8 cellular contexts compared by ENCODE assay signal in genomic region chr11:62830904-62831519, GRCh38. TPM values are rescaled to one million over a fixed set of nuclear protein-coding genes. Genes with fewer than 3 reads are reported as not detected.
DNase-seq lines count a peak whose midpoint lies in the region; ATAC-seq and TF ChIP-seq lines count a peak whose summit lies in the region.

No MANE protein-coding gene starts in this region.

- intact Hi-C loops in OCI-LY7 (cut with micrococcal nuclease; ENCODE audit: unreplicated experiment): loop anchor here (2.0 to 10.0 kb wide), 3 partner anchors 44 to 236 kb away; partner anchors contain the start of genes POLR2G, TMEM179B and TUT1

- H3K9me3 Mint-ChIP-seq in activated CD8-positive, alpha-beta memory T cell treated with anti-CD3 and anti-CD28 coated beads, Interleukin-2, amount 10 ng/mL, durations not matched to agents 7 days and 5 days (ENCODE audit: low read depth): no peaks in the 10 kb centered on the region
- H3K9me3 Mint-ChIP-seq in endodermal cell: peaks cover 2% of the 10 kb centered on the region

- no peaks in the 10 kb centered on the region for H3K27me3 Mint-ChIP-seq in activated CD8-positive, alpha-beta memory T cell treated with anti-CD3 and anti-CD28 coated beads, Interleukin-2, amount 10 ng/mL, durations not matched to agents 7 days and 5 days
- no peaks in the 10 kb centered on the region for H3K27me3 Mint-ChIP-seq in endodermal cell (ENCODE audit: insufficient read depth)

- peak overlapping the region; percentile 86 for H3K4me3 Mint-ChIP-seq in activated CD8-positive, alpha-beta memory T cell treated with anti-CD3 and anti-CD28 coated beads, Interleukin-2, amount 10 ng/mL, durations not matched to agents 7 days and 5 days
- H3K4me3 Mint-ChIP-seq in endodermal cell: peak overlapping the region; percentile 99

- no peak for TF ChIP-seq CTCF in OCI-LY7 (conservative IDR thresholded peaks at IDR 0.05; ENCODE audit: low read length)
- no peak for TF ChIP-seq CTCF in endodermal cell (conservative IDR thresholded peaks at IDR 0.05)

- DNase-seq in activated CD8-positive, alpha-beta memory T cell treated with anti-CD3 and anti-CD28 coated beads, Interleukin-2, amount 10 ng/mL, durations not matched to agents 7 days and 5 days: no peak
- no peak for DNase-seq in activated CD8-positive, alpha-beta memory T cell treated with anti-CD3 and anti-CD28 coated beads for 24 hours
- DNase-seq in OCI-LY7 (ENCODE audit: low spot score): peak; percentile 74
- DNase-seq in endodermal cell: no peak
- no peak for DNase-seq in cerebellar nuclear complex (lab: John Stamatoyannopoulos, UW)
- DNase-seq in foreskin melanocyte: no peak
- no peak for DNase-seq in pons (ENCODE audit: low spot score)

- peak overlapping the region; percentile 98 for H3K4me2 ChIP-seq in OCI-LY7 (ENCODE audit: low read length)

- CTCF ChIA-PET in activated CD8-positive, alpha-beta memory T cell treated with anti-CD3 and anti-CD28 coated beads, Interleukin-2, amount 10 ng/mL, durations not matched to agents 7 days and 5 days (lab: Charles Lee): interaction anchor here (0.8 to 4.3 kb wide), 3 partner anchors 40 to 50 kb away, joined by 3 to 28 read pairs (median 4); partner anchors contain the start of gene TMEM179B
- CTCF ChIA-PET in OCI-LY7 (lab: Charles Lee; ENCODE audit: unreplicated experiment): no interaction called here

- peaks cover 23% of the 10 kb centered on the region for H3K36me3 Mint-ChIP-seq in activated CD8-positive, alpha-beta memory T cell treated with anti-CD3 and anti-CD28 coated beads, Interleukin-2, amount 10 ng/mL, durations not matched to agents 7 days and 5 days
- peaks cover 41% of the 10 kb centered on the region for H3K36me3 Mint-ChIP-seq in endodermal cell (ENCODE audit: low read depth)

- H2AFZ ChIP-seq in OCI-LY7 (ENCODE audit: low read length) (peak overlapping the region; percentile 62; the same call in 1 of the 2 replicates), neuron (ENCODE audit: low read depth, low read length) (peak overlapping the region; percentile 84)

- peak overlapping the region; percentile 98 for H3K27ac Mint-ChIP-seq in activated CD8-positive, alpha-beta memory T cell treated with anti-CD3 and anti-CD28 coated beads, Interleukin-2, amount 10 ng/mL, durations not matched to agents 7 days and 5 days
- H3K27ac Mint-ChIP-seq in endodermal cell: peak overlapping the region; percentile 100

- WGBS in endodermal cell (ENCODE audit: insufficient coverage in 1 of 2, insufficient read length in 1 of 2), 2 experiments: 2 to 6% methylated on average over 12 to 27 of the region's 33 CpGs

- no peaks in the 10 kb centered on the region for H3K9me2 ChIP-seq in OCI-LY7 (ENCODE audit: insufficient read depth, low read length)

- POLR2A ChIA-PET in OCI-LY7 (lab: Charles Lee): interaction anchor here (0.6 to 1.5 kb wide), 3 partner anchors 23 to 1469 kb away, joined by 3 to 4 read pairs (median 4); partner anchors contain the start of genes CYB561A3 and TMEM138

- no peaks in the 10 kb centered on the region; the same call in 1 of the 2 replicates for H4K20me1 ChIP-seq in OCI-LY7 (ENCODE audit: insufficient read depth, low read length)

- no peak for ATAC-seq in activated CD8-positive, alpha-beta memory T cell treated with anti-CD3 and anti-CD28 coated beads, Interleukin-2, amount 10 ng/mL, durations not matched to agents 7 days and 5 days

- H3K36me3 ChIP-seq in OCI-LY7 (ENCODE audit: insufficient read depth, low read length) (peaks cover 49% of the 10 kb centered on the region), endodermal cell (ENCODE audit: control insufficient read depth, insufficient read depth, low read length) (peaks cover 50% of the 10 kb centered on the region), neuron (ENCODE audit: insufficient read depth, low read length) (peaks cover 36% of the 10 kb centered on the region)

- H3K9ac ChIP-seq in endodermal cell (ENCODE audit: extremely low read depth, low read length, poor library complexity, severe bottlenecking): peak overlapping the region; percentile 96

- H3K27ac ChIP-seq in OCI-LY7 (ENCODE audit: low read depth, low read length, poor library complexity, severe bottlenecking) (peak overlapping the region; percentile 71), endodermal cell (ENCODE audit: low read depth, low read length) (peak overlapping the region; percentile 76)

- H3K79me2 ChIP-seq in OCI-LY7 (ENCODE audit: insufficient read depth, low read depth, low read length): peaks cover 24% of the 10 kb centered on the region

- H3K27me3 ChIP-seq in endodermal cell (ENCODE audit: control insufficient read depth, insufficient read depth, low read length, poor library complexity, severe bottlenecking): no peaks in the 10 kb centered on the region
- H3K27me3 ChIP-seq in neuron (ENCODE audit: insufficient read depth, low read length): no peaks in the 10 kb centered on the region

- no TSS peak for BruUV-seq in OCI-LY7 (replicated peaks; lab: Mats Ljungman, UMichigan)

- H3K4me1 ChIP-seq in OCI-LY7 (ENCODE audit: insufficient read depth, low read length, poor library complexity, severe bottlenecking) (peaks cover 16% of the 10 kb centered on the region), endodermal cell (ENCODE audit: control insufficient read depth, insufficient read depth, low read length) (peaks cover 2% of the 10 kb centered on the region), neuron (ENCODE audit: insufficient read depth, low read length) (peaks cover 18% of the 10 kb centered on the region)

- peak overlapping the region; percentile 97 for H3K4me3 ChIP-seq in OCI-LY7 (ENCODE audit: low read depth, low read length, poor library complexity, severe bottlenecking)
- peak overlapping the region; percentile 98 for H3K4me3 ChIP-seq in endodermal cell (ENCODE audit: low read length)
- peak overlapping the region; percentile 81 for H3K4me3 ChIP-seq in neuron (ENCODE audit: low read length)

- H3K4me1 Mint-ChIP-seq in activated CD8-positive, alpha-beta memory T cell treated with anti-CD3 and anti-CD28 coated beads, Interleukin-2, amount 10 ng/mL, durations not matched to agents 7 days and 5 days: peaks cover 30% of the 10 kb centered on the region
- H3K4me1 Mint-ChIP-seq in endodermal cell: peaks cover 20% of the 10 kb centered on the region

- H3K9me3 ChIP-seq in OCI-LY7 (ENCODE audit: low read length) (no peaks in the 10 kb centered on the region), endodermal cell (ENCODE audit: control insufficient read depth, low read length) (no peaks in the 10 kb centered on the region), neuron (ENCODE audit: low read length) (no peaks in the 10 kb centered on the region)

RNA-seq across cellular contexts. Expression of gene STX5, which starts 0.8 kb away (rescaled TPM):
- 10 to 100 TPM; 30.8 to 38.4 TPM for total RNA-seq in activated CD8-positive, alpha-beta memory T cell treated with anti-CD3 and anti-CD28 coated beads, Interleukin-2, amount 10 ng/mL, durations not matched to agents 7 days and 5 days
- total RNA-seq in OCI-LY7 (2014; rRNA removed; shearing (Covaris generic)): 21.7 and 30.6 TPM in 2 replicates
- total RNA-seq in OCI-LY7 (2022) (41.0 and 47.5 TPM in 2 replicates), endodermal cell (10 to 100 TPM; 36.9 to 37.3 TPM)
- polyA plus RNA-seq in endodermal cell (2013, experiment 1 of 2): 38.8 TPM
- polyA plus RNA-seq in endodermal cell (2013, experiment 2 of 2): 35.1 TPM

RNA-seq across cellular contexts. Expression of gene TEX54, which starts 1.6 kb away (rescaled TPM):
- not detected for total RNA-seq in activated CD8-positive, alpha-beta memory T cell treated with anti-CD3 and anti-CD28 coated beads, Interleukin-2, amount 10 ng/mL, durations not matched to agents 7 days and 5 days
- total RNA-seq in OCI-LY7 (2014; rRNA removed; shearing (Covaris generic)): 1.0 TPM in 1 of 2 replicates, not detected in the other
- 0.89 TPM in 1 of 2 replicates, not detected in the other for total RNA-seq in OCI-LY7 (2022)
- not detected for total RNA-seq in endodermal cell
- not detected for polyA plus RNA-seq in endodermal cell (2013, experiment 1 of 2)
- polyA plus RNA-seq in endodermal cell (2013, experiment 2 of 2): not detected

RNA-seq across cellular contexts. Expression of gene WDR74, which starts 8.4 kb away (rescaled TPM):
- 10 to 100 TPM; 82.9 to 83.9 TPM for total RNA-seq in activated CD8-positive, alpha-beta memory T cell treated with anti-CD3 and anti-CD28 coated beads, Interleukin-2, amount 10 ng/mL, durations not matched to agents 7 days and 5 days
- 139 and 169 TPM in 2 replicates for total RNA-seq in OCI-LY7 (2014; rRNA removed; shearing (Covaris generic))
- total RNA-seq in OCI-LY7 (2022) (85.0 and 98.4 TPM in 2 replicates), endodermal cell (10 to 100 TPM; 44.6 to 48.1 TPM)
- polyA plus RNA-seq in endodermal cell (2013, experiment 1 of 2): 130 TPM
- polyA plus RNA-seq in endodermal cell (2013, experiment 2 of 2): 195 TPM

RNA-seq across cellular contexts. Expression of gene NXF1, which starts 25.8 kb away (rescaled TPM):
- total RNA-seq in activated CD8-positive, alpha-beta memory T cell treated with anti-CD3 and anti-CD28 coated beads, Interleukin-2, amount 10 ng/mL, durations not matched to agents 7 days and 5 days: 100 to 1,000 TPM in 1 of 2 experiments, 10 to 100 TPM in 1; 93.6 to 120 TPM
- 35.1 and 53.3 TPM in 2 replicates for total RNA-seq in OCI-LY7 (2014; rRNA removed; shearing (Covaris generic))
- 50.5 and 62.0 TPM in 2 replicates for total RNA-seq in OCI-LY7 (2022)
- total RNA-seq in endodermal cell: 10 to 100 TPM; 45.8 to 61.4 TPM
- 60.6 TPM for polyA plus RNA-seq in endodermal cell (2013, experiment 1 of 2)
- polyA plus RNA-seq in endodermal cell (2013, experiment 2 of 2): 59.8 TPM

RNA-seq across cellular contexts. Expression of gene TMEM223, which starts 39.2 kb away (rescaled TPM):
- total RNA-seq in activated CD8-positive, alpha-beta memory T cell treated with anti-CD3 and anti-CD28 coated beads, Interleukin-2, amount 10 ng/mL, durations not matched to agents 7 days and 5 days: 10 to 100 TPM; 14.4 to 17.9 TPM
- total RNA-seq in OCI-LY7 (2014; rRNA removed; shearing (Covaris generic)): 32.6 and 42.9 TPM in 2 replicates
- total RNA-seq in OCI-LY7 (2022): 15.8 and 24.4 TPM in 2 replicates
- total RNA-seq in endodermal cell: 10 to 100 TPM; 18.4 to 21.0 TPM
- polyA plus RNA-seq in endodermal cell (2013, experiment 1 of 2): 19.9 TPM
- 19.4 TPM for polyA plus RNA-seq in endodermal cell (2013, experiment 2 of 2)
